In genomic region chr6:16483315-16483875, GRCh38 we compare ENCODE assay signal across 9 cellular contexts.
DNase-seq lines count a peak whose midpoint lies in the region; ATAC-seq lines count a peak whose summit lies in the region.
"Had no signal": no experiment of that assay in that cellular context is flagged by ENCODE, and none has a peak within 500 bp of the region (broad histone marks: within the 10 kb centered on the region; RNA-seq: fewer than 3 reads in every experiment).

No MANE protein-coding gene starts in this region.

- peak; percentile 33 for DNase-seq in stimulated activated CD4-positive, alpha-beta T cell treated with anti-CD3 and anti-CD28 coated beads, Interleukin-4, amount 100 ng/mL, for 24 hours
- no peak for DNase-seq in stimulated activated CD4-positive, alpha-beta T cell treated with anti-CD3 and anti-CD28 coated beads, Interleukin-4, amount 100 ng/mL, for 1 hour
- DNase-seq in astrocyte of the hippocampus (ENCODE audit: low read depth, low spot score): peak; percentile 11
- no peak for DNase-seq in DMS114 treated with DMSO at 0.1 percent for 48 hours (lab: John Stamatoyannopoulos, UW; ENCODE audit: unreplicated experiment)
- DNase-seq in superior temporal gyrus (ENCODE audit: extremely low spot score): no peak
- DNase-seq: erythroblast had no signal

- peak; percentile 62 for ATAC-seq in HG03432 (IDR thresholded peaks at IDR 0.05; ENCODE audit: unreplicated experiment)
- ATAC-seq in HG03196 (IDR thresholded peaks at IDR 0.05; ENCODE audit: unreplicated experiment): no peak
- no peak for ATAC-seq in GM19324 (IDR thresholded peaks at IDR 0.05; ENCODE audit: low FRiP score, unreplicated experiment)

Comparison
In these comparisons a context has a peak if more than half of its experiments do, and no peak if none do; other contexts are left out.
1. DNase-seq: peak in stimulated activated CD4-positive, alpha-beta T cell treated with anti-CD3 and anti-CD28 coated beads, Interleukin-4, amount 100 ng/mL, for 24 hours (single experiment) and astrocyte of the hippocampus (single experiment); none in stimulated activated CD4-positive, alpha-beta T cell treated with anti-CD3 and anti-CD28 coated beads, Interleukin-4, amount 100 ng/mL, for 1 hour (single experiment), DMS114 treated with DMSO at 0.1 percent for 48 hours (single experiment) and superior temporal gyrus (single experiment).